ENCODE assay signal across 22 cellular contexts in genomic region chr3:198067416-198067815, GRCh38.
"Had no signal": no experiment of that assay in that cellular context is flagged by ENCODE, and none has a peak within 500 bp of the region (broad histone marks: within the 10 kb centered on the region; RNA-seq: fewer than 3 reads in every experiment).

No MANE protein-coding gene starts in this region.

- H3K36me3 Mint-ChIP-seq: natural killer cell treated with Interleukin-12 subunit alpha and Interleukin-12 subunit beta and Interleukin-15 and Interleukin-18, amount 100 ng/mL, for 72 hours had no signal

- H3K4me3 Mint-ChIP-seq: natural killer cell treated with Interleukin-12 subunit alpha and Interleukin-12 subunit beta and Interleukin-15 and Interleukin-18, amount 100 ng/mL, for 72 hours; neural crest cell had no signal

- ATAC-seq: left ventricle myocardium superior; natural killer cell treated with Interleukin-12 subunit alpha and Interleukin-12 subunit beta and Interleukin-15 and Interleukin-18, amount 100 ng/mL, for 72 hours; pancreas; right lobe of liver had no signal

- DNase-seq: colonic mucosa; effector memory CD4-positive, alpha-beta T cell; esophagus squamous epithelium; foreskin melanocyte; glutamatergic neuron; heart right ventricle; kidney glomerular epithelial cell; left ventricle myocardium superior; lower lobe of right lung; pancreas; right lobe of liver; small intestine; stimulated activated CD4-positive, alpha-beta T cell treated with anti-CD3 and anti-CD28 coated beads, Interleukin-15, amount 100 ng/mL, for 24 hours; stimulated activated CD4-positive, alpha-beta T cell treated with anti-CD3 and anti-CD28 coated beads, Interleukin-2, amount 100 ng/mL, for 48 hours; stimulated activated naive CD4-positive, alpha-beta T cell treated with Interleukin-2 at 50 U/mL for 16 hours; substantia nigra; testis; tibial artery; upper lobe of left lung had no signal

- H3K27me3 ChIP-seq: colonic mucosa, neutrophil, right lobe of liver, testis had no signal

- H3K4me3 ChIP-seq: colonic mucosa, esophagus squamous epithelium, heart right ventricle, lower lobe of right lung, pancreas, right lobe of liver, testis, tibial artery, upper lobe of left lung had no signal

- H3K9me3 ChIP-seq: colonic mucosa, esophagus squamous epithelium, heart right ventricle, lower lobe of right lung, neutrophil, pancreas, right lobe of liver, testis, tibial artery, upper lobe of left lung had no signal

- H3K27ac Mint-ChIP-seq: natural killer cell treated with Interleukin-12 subunit alpha and Interleukin-12 subunit beta and Interleukin-15 and Interleukin-18, amount 100 ng/mL, for 72 hours had no signal

- H3K27ac ChIP-seq: colonic mucosa, esophagus squamous epithelium, heart right ventricle, lower lobe of right lung, neutrophil, pancreas, right lobe of liver, testis, tibial artery, upper lobe of left lung had no signal

- H3K4me1 ChIP-seq: colonic mucosa, esophagus squamous epithelium, heart right ventricle, lower lobe of right lung, pancreas, right lobe of liver, testis, tibial artery, upper lobe of left lung had no signal

- H3K9me3 Mint-ChIP-seq: natural killer cell treated with Interleukin-12 subunit alpha and Interleukin-12 subunit beta and Interleukin-15 and Interleukin-18, amount 100 ng/mL, for 72 hours; neural crest cell had no signal

- H3K36me3 ChIP-seq: colonic mucosa, esophagus squamous epithelium, heart right ventricle, lower lobe of right lung, neutrophil, pancreas, right lobe of liver, tibial artery, upper lobe of left lung had no signal
